ENCODE assay signal across 11 cellular contexts in the genomic region with DNA sequence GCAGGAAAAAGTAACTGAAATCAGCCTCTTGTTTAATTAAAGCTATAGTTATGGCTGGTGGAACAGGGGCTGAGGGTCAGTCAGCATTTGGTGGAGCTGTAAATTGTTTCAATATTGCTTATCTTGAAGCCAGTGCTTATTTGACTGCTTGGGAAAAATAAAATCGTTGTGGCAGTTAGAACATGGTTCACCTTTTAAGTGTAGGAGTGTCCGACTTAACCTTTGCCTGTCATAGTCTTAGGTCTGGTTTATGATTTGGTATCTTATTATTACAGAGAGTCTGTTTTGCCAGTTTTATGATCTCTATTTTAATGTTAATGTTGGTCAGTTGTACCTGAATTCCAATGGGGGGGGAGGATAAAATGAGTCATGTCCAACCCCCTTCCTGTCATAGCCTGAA. TPM values are rescaled to one million over a fixed set of nuclear protein-coding genes. Genes with fewer than 3 reads are reported as not detected.
"Had no signal": no experiment of that assay in that cellular context is flagged by ENCODE, and none has a peak within 500 bp of the region (broad histone marks: within the 10 kb centered on the region; RNA-seq: fewer than 3 reads in every experiment).

No MANE protein-coding gene starts in this region.

- DNase-seq: GM23248, GOT3, H7, H9, HCEC 1CT, HFFc6 had no signal

- H3K27ac ChIP-seq: GM23248 had no signal

- H3K9me3 ChIP-seq: HAP-1 had no signal

- ATAC-seq: GM23338, HCT116 had no signal

- H3K4me3 ChIP-seq: GM23248, GM23338, HAP-1 had no signal

- FAIRE-seq: H1, H54 had no signal

- H3K4me1 ChIP-seq: HAP-1 had no signal

- H3K36me3 ChIP-seq: HAP-1 had no signal

RNA-seq across cellular contexts. Expression of a gene that starts 27.2 kb away (rescaled TPM):
- total RNA-seq: GM23248, HFFc6 had no signal
